In genomic region chr21:31991356-31992331, GRCh38 we compare ENCODE assay signal across 1 cellular context.
TF ChIP-seq lines count a peak whose summit lies in the region.

No MANE protein-coding gene starts in this region.

TF ChIP-seq in GM23338, 12 proteins besides CTCF, POLR2A, EP300 and RAD21 (continued from another document):
- TF ChIP-seq ZNF462 (CRISPR knock-in tag; IDR thresholded peaks at IDR 0.05) (no peak), NANOG (IDR thresholded peaks at IDR 0.05; ENCODE audit: borderline replicate concordance) (no peak), EZH2 (IDR thresholded peaks at IDR 0.05; ENCODE audit: low read depth, unreplicated experiment) (no peak), REST (IDR thresholded peaks at IDR 0.05; ENCODE audit: unreplicated experiment) (no peak), EZH2phosphoT487 (IDR thresholded peaks at IDR 0.05; ENCODE audit: unreplicated experiment) (no peak), JUNB (IDR thresholded peaks at IDR 0.05; ENCODE audit: unreplicated experiment) (no peak), CREB1 (CRISPR knock-in tag; IDR thresholded peaks at IDR 0.05; ENCODE audit: low read depth) (no peak)
- TF ChIP-seq, protein P1, sequence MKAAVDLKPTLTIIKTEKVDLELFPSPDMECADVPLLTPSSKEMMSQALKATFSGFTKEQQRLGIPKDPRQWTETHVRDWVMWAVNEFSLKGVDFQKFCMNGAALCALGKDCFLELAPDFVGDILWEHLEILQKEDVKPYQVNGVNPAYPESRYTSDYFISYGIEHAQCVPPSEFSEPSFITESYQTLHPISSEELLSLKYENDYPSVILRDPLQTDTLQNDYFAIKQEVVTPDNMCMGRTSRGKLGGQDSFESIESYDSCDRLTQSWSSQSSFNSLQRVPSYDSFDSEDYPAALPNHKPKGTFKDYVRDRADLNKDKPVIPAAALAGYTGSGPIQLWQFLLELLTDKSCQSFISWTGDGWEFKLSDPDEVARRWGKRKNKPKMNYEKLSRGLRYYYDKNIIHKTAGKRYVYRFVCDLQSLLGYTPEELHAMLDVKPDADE (IDR thresholded peaks at IDR 0.05) = no peak
